Comparison of ENCODE assay signal across 2 cellular contexts in genomic region chr1:230050973-230051735, GRCh38.
TF ChIP-seq lines count a peak whose summit lies in the region.

No MANE protein-coding gene starts in this region.

TF ChIP-seq in GM12878, 131 proteins besides CTCF, POLR2A, EP300 and RAD21:
- no peak for TF ChIP-seq PRDM15 (CRISPR knock-in tag; IDR thresholded peaks at IDR 0.05)
- no peak for TF ChIP-seq ASH2L (IDR thresholded peaks at IDR 0.05; ENCODE audit: borderline replicate concordance, low read depth)
- no peak for TF ChIP-seq ZNF592 (IDR thresholded peaks at IDR 0.05)
- no peak for TF ChIP-seq FOS (IDR thresholded peaks at IDR 0.05; ENCODE audit: borderline replicate concordance, extremely low read depth, insufficient read length)
- no peak for TF ChIP-seq KLF5 (IDR thresholded peaks at IDR 0.05; ENCODE audit: partially characterized antibody)
- no peak for TF ChIP-seq HDAC2 (IDR thresholded peaks at IDR 0.05)
- TF ChIP-seq ATF7 (IDR thresholded peaks at IDR 0.05; ENCODE audit: low read depth): no peak
- TF ChIP-seq ATF2 (IDR thresholded peaks at IDR 0.05; ENCODE audit: low read length): no peak
- no peak for TF ChIP-seq CHD4 (IDR thresholded peaks at IDR 0.05)
- no peak for TF ChIP-seq ZBTB4 (CRISPR knock-in tag; IDR thresholded peaks at IDR 0.05)
- no peak for TF ChIP-seq NFXL1 (IDR thresholded peaks at IDR 0.05; ENCODE audit: borderline replicate concordance)

TF ChIP-seq in SK-N-SH, 30 proteins besides CTCF, POLR2A, EP300 and RAD21 (continued from another document):
- TF ChIP-seq PBX3 (IDR thresholded peaks at IDR 0.05) (no peak), GATA2 (CRISPR knock-in tag; IDR thresholded peaks at IDR 0.05) (no peak), MAX (IDR thresholded peaks at IDR 0.05; ENCODE audit: low read depth) (no peak), RXRA (IDR thresholded peaks at IDR 0.05; ENCODE audit: borderline replicate concordance, low read depth) (no peak), FOXM1 (IDR thresholded peaks at IDR 0.05; ENCODE audit: low read depth) (no peak), CHD2 (IDR thresholded peaks at IDR 0.05; ENCODE audit: low read length, partially characterized antibody) (no peak), POLR2AphosphoS5 (IDR thresholded peaks at IDR 0.05; ENCODE audit: low read depth, low read length) (no peak), RFX5 (IDR thresholded peaks at IDR 0.05; ENCODE audit: low read length) (no peak), REST (IDR thresholded peaks at IDR 0.05; ENCODE audit: low read depth, low read length) (no peak), GABPA (IDR thresholded peaks at IDR 0.05; ENCODE audit: low read depth) (no peak), MXI1 (IDR thresholded peaks at IDR 0.05; ENCODE audit: low read depth, low read length) (no peak), NFIC (IDR thresholded peaks at IDR 0.05; ENCODE audit: borderline replicate concordance) (no peak)
